In the genomic region with DNA sequence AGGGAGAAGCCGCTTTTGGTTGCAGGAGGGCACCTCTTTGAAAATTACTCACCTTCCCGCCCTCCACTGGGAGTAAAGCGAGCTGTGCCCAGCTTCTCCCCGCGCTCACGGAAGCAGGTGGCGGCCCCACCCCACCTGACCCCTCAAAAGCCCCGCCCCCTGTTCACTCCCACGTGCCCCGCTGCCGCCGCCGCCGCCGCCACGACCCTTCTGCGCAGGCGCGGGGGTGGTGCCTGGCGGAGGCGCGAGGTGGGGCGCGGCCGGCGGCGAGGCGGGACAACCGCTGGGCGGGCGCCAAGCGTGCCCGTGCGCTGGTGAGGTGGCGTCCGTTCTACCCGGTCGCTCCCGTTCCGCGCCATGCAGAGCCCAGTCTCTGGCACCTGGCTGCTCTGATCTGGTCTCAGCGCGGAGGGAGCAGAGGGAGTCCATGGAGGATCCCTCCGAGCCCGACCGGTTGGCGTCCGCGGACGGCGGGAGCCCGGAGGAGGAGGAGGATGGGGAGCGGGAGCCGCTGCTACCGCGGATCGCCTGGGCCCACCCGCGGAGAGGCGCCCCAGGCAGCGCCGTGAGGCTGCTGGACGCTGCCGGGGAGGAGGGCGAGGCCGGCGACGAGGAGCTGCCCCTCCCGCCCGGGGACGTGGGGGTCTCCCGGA, we compare ENCODE assay signal across 8 cellular contexts. TPM values are rescaled to one million over a fixed set of nuclear protein-coding genes. Genes with fewer than 3 reads are reported as not detected.
A peak's percentile ranks its signal among the peaks of the same experiment; 100 is the strongest.
DNase-seq lines count a peak whose midpoint lies in the region; ATAC-seq and TF ChIP-seq lines count a peak whose summit lies in the region.

A gene (plus strand): TSS at position 297 of the 653 bp plus-strand sequence. CDS start 131 bp downstream, at position 428.

- TF ChIP-seq CTCF in left ventricle myocardium inferior (IDR thresholded peaks at IDR 0.05; ENCODE audit: borderline replicate concordance) (no peak), uterus (IDR thresholded peaks at IDR 0.05) (no peak)

- H3K4me1 ChIP-seq in left ventricle myocardium inferior (peaks cover 27% of the 10 kb centered on the region), uterus (peaks cover 0 to 5% of the 10 kb centered on the region in 2 donors)

- DNase-seq in NCI-H1694 (lab: John Stamatoyannopoulos, UW) (peak; percentile 48), amniotic stem cell (lab: John Stamatoyannopoulos, UW) (peak; percentile 55), left ventricle myocardium inferior (peak; percentile 89), pulmonary artery endothelial cell (ENCODE audit: low read depth, low spot score) (peak; percentile 15), uterus (peak; percentile 80 to 84)

- no peaks in the 10 kb centered on the region for H3K27me3 ChIP-seq in left ventricle myocardium inferior (ENCODE audit: low read depth)
- no peaks in the 10 kb centered on the region for H3K27me3 ChIP-seq in uterus

- peaks cover 30% of the 10 kb centered on the region for H3K4me1 Mint-ChIP-seq in T-helper 1 cell treated with Interleukin-12 subunit alpha and Interleukin-12 subunit beta and Interleukin-4 antibody, amounts not matched to agents 30 μg/mL and 1 μg/mL, for 36 hours (ENCODE audit: low read depth)

- TF ChIP-seq POLR2A in GM15510 (IDR thresholded peaks at IDR 0.05; ENCODE audit: borderline replicate concordance, extremely low read depth, insufficient read length) (peak; percentile 95), uterus (IDR thresholded peaks at IDR 0.05) (peak; percentile 54 to 90)

- peaks cover 40% of the 10 kb centered on the region for H3K9me3 Mint-ChIP-seq in T-helper 1 cell treated with Interleukin-12 subunit alpha and Interleukin-12 subunit beta and Interleukin-4 antibody, amounts not matched to agents 30 μg/mL and 1 μg/mL, for 36 hours

- ATAC-seq in HG02884 (IDR thresholded peaks at IDR 0.05; ENCODE audit: unreplicated experiment) = peak; percentile 64

- H3K4me3 ChIP-seq in left ventricle myocardium inferior (peak within 1 kb of the TSS; percentile 81), uterus (peak within 1 kb of the TSS; percentile 62 to 85)

- H3K27ac ChIP-seq in left ventricle myocardium inferior (replicated peaks) (peak within 1 kb of the TSS; percentile 91), uterus (peak within 1 kb of the TSS; percentile 92 to 98)

- peaks cover 27% of the 10 kb centered on the region for H3K9me3 ChIP-seq in left ventricle myocardium inferior (replicated peaks)
- no peaks in the 10 kb centered on the region for H3K9me3 ChIP-seq in uterus

- peak within 1 kb of the TSS; percentile 93 for H3K27ac Mint-ChIP-seq in T-helper 1 cell treated with Interleukin-12 subunit alpha and Interleukin-12 subunit beta and Interleukin-4 antibody, amounts not matched to agents 30 μg/mL and 1 μg/mL, for 36 hours

- peaks cover 25% of the 10 kb centered on the region for H3K36me3 Mint-ChIP-seq in T-helper 1 cell treated with Interleukin-12 subunit alpha and Interleukin-12 subunit beta and Interleukin-4 antibody, amounts not matched to agents 30 μg/mL and 1 μg/mL, for 36 hours (ENCODE audit: low read depth)

- H3K4me3 Mint-ChIP-seq in T-helper 1 cell treated with Interleukin-12 subunit alpha and Interleukin-12 subunit beta and Interleukin-4 antibody, amounts not matched to agents 30 μg/mL and 1 μg/mL, for 36 hours = peak within 1 kb of the TSS; percentile 92

- intact Hi-C loops in left ventricle myocardium inferior (cut with micrococcal nuclease) = no loop called here
- intact Hi-C loops in uterus (cut with DNase I; ENCODE audit: low total_unique reads) = no loop called here

- H3K27me3 Mint-ChIP-seq in T-helper 1 cell treated with Interleukin-12 subunit alpha and Interleukin-12 subunit beta and Interleukin-4 antibody, amounts not matched to agents 30 μg/mL and 1 μg/mL, for 36 hours (ENCODE audit: low read depth) = no peaks in the 10 kb centered on the region

- H3K36me3 ChIP-seq in left ventricle myocardium inferior = no peaks in the 10 kb centered on the region
- H3K36me3 ChIP-seq in uterus = no peaks in the 10 kb centered on the region

RNA-seq across cellular contexts. Expression of the gene that starts here (rescaled TPM):
- total RNA-seq in left ventricle myocardium inferior (2.3 TPM), pulmonary artery endothelial cell (27.2 and 35.7 TPM in 2 replicates), uterus (10 to 100 TPM in 3 of 4 donors, 1 to 10 TPM in 1; 2.8 to 27.4 (median 18.2) TPM)

Comparison
In these comparisons a context has a peak if more than half of its experiments do, and no peak if none do; other contexts are left out.
1. Peak in every context shown above with its lines: DNase-seq, ATAC-seq, H3K4me3 ChIP-seq and H3K27ac ChIP-seq.
2. DNase-seq: peak in every context shown above with its lines; median percentile 89 in left ventricle myocardium inferior; 82 in uterus; 55 in amniotic stem cell; 48 in NCI-H1694; 15 in pulmonary artery endothelial cell.